Comparison of ENCODE assay signal across 14 cellular contexts in the genomic region with DNA sequence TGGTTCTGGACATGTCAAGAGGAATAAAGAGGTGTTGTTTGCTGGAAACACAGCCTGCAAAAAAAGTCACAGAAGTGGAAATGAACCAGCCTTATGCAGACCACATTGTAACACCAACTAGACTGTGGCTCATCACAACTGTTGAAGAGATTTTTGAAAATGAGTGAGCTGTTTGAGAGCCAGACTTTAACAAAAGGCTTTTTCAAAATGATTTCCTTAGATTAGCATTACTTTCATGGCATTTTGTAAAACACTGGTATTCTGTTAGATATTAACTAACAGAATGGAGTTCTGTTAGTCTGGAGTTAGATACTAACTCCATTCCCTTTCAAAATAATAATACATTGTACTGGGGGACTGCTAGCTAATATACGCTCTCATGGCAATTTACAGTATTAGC.
DNase-seq lines count a peak whose midpoint lies in the region; ATAC-seq lines count a peak whose summit lies in the region.
"Had no signal": no experiment of that assay in that cellular context is flagged by ENCODE, and none has a peak within 500 bp of the region (broad histone marks: within the 10 kb centered on the region; RNA-seq: fewer than 3 reads in every experiment).

No MANE protein-coding gene starts in this region.

- ATAC-seq in GM21360 (IDR thresholded peaks at IDR 0.05; ENCODE audit: unreplicated experiment): no peak
- ATAC-seq: CD8-positive, alpha-beta T cell had no signal

- DNase-seq in COLO829 (ENCODE audit: low spot score) (peak; percentile 74), SK-MEL-5 (ENCODE audit: low read depth, low spot score) (peak; percentile 72), globus pallidus (ENCODE audit: low spot score) (peak; percentile 15), pons (ENCODE audit: low spot score) (peak; percentile 61), kidney glomerular epithelial cell (lab: John Stamatoyannopoulos, UW) (no peak), DMS53 treated with DMSO at 0.1 percent for 48 hours (lab: John Stamatoyannopoulos, UW; ENCODE audit: unreplicated experiment) (no peak)
- DNase-seq: CD4-positive, CD25-positive, alpha-beta regulatory T cell; CD8-positive, alpha-beta T cell; DMS 273 treated with DMSO at 0.1 percent for 48 hours; DMS79 treated with DMSO at 0.1 percent for 48 hours; GF-D8; H7; HCEC 1CT had no signal

- in situ Hi-C loops in SK-MEL-5 (cut with HindIII; ENCODE audit: low pct_unique_long_range_greater_than_20kb, low sequenced_read_pairs): no loop called here

Comparison
In these comparisons a context has a peak if more than half of its experiments do, and no peak if none do; other contexts are left out.
1. DNase-seq: peak in COLO829 (single experiment), SK-MEL-5 (single experiment), globus pallidus (single experiment) and pons (single experiment); none in kidney glomerular epithelial cell (single experiment) and DMS53 treated with DMSO at 0.1 percent for 48 hours (single experiment).